ENCODE assay signal across 1 cellular context in the genomic region with DNA sequence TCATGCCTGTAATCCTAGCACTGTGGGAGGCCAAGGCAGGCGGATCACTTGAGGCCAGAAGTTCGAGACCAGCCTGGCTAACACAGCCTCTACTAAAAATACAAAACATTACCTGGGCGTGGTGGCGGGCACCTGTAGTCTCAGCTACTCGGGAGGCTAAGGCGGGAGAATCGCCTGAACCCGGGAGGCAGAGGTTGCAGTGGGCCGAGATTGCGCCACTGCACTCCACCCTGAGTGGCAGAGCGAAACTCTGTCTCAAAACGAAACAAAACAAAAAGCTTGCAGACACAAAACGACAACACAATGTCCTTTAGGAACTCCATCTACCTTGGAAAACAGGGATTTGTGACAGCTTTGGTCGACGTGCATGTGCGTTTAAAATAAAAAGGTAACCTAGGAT.
TF ChIP-seq lines count a peak whose summit lies in the region.

No MANE protein-coding gene starts in this region.

TF ChIP-seq in K562, 482 proteins besides CTCF, POLR2A, EP300 and RAD21 (continued from another document):
- TF ChIP-seq, protein P1, sequence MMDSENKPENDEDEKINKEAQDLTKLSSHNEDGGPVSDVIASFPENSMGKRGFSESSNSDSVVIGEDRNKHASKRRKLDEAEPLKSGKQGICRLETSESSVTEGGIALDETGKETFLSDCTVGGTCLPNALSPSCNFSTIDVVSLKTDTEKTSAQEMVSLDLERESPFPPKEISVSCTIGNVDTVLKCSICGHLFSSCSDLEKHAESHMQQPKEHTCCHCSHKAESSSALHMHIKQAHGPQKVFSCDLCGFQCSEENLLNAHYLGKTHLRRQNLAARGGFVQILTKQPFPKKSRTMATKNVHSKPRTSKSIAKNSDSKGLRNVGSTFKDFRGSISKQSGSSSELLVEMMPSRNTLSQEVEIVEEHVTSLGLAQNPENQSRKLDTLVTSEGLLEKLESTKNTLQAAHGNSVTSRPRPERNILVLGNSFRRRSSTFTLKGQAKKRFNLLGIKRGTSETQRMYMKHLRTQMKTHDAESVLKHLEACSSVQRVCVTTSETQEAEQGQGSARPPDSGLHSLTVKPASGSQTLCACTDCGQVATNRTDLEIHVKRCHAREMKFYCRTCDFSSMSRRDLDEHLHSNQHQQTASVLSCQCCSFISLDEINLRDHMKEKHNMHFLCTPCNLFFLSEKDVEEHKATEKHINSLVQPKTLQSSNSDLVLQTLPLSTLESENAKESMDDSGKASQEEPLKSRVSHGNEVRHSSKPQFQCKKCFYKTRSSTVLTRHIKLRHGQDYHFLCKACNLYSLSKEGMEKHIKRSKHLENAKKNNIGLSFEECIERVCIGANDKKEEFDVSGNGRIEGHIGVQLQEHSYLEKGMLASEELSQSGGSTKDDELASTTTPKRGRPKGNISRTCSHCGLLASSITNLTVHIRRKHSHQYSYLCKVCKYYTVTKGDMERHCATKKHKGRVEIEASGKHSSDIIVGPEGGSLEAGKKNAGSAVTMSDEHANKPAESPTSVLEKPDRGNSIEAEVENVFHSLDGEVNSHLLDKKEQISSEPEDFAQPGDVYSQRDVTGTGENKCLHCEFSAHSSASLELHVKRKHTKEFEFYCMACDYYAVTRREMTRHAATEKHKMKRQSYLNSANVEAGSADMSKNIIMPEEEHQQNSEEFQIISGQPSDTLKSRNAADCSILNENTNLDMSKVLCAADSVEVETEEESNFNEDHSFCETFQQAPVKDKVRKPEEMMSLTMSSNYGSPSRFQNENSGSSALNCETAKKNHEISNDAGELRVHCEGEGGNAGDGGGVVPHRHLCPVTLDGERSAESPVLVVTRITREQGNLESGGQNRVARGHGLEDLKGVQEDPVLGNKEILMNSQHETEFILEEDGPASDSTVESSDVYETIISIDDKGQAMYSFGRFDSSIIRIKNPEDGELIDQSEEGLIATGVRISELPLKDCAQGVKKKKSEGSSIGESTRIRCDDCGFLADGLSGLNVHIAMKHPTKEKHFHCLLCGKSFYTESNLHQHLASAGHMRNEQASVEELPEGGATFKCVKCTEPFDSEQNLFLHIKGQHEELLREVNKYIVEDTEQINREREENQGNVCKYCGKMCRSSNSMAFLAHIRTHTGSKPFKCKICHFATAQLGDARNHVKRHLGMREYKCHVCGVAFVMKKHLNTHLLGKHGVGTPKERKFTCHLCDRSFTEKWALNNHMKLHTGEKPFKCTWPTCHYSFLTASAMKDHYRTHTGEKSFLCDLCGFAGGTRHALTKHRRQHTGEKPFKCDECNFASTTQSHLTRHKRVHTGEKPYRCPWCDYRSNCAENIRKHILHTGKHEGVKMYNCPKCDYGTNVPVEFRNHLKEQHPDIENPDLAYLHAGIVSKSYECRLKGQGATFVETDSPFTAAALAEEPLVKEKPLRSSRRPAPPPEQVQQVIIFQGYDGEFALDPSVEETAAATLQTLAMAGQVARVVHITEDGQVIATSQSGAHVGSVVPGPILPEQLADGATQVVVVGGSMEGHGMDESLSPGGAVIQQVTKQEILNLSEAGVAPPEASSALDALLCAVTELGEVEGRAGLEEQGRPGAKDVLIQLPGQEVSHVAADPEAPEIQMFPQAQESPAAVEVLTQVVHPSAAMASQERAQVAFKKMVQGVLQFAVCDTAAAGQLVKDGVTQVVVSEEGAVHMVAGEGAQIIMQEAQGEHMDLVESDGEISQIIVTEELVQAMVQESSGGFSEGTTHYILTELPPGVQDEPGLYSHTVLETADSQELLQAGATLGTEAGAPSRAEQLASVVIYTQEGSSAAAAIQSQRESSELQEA (IDR thresholded peaks at IDR 0.05; ENCODE audit: low read depth): 0 out of 2 replicates have a peak, but pooled peaks have one; percentile 31
- TF ChIP-seq, protein P2, sequence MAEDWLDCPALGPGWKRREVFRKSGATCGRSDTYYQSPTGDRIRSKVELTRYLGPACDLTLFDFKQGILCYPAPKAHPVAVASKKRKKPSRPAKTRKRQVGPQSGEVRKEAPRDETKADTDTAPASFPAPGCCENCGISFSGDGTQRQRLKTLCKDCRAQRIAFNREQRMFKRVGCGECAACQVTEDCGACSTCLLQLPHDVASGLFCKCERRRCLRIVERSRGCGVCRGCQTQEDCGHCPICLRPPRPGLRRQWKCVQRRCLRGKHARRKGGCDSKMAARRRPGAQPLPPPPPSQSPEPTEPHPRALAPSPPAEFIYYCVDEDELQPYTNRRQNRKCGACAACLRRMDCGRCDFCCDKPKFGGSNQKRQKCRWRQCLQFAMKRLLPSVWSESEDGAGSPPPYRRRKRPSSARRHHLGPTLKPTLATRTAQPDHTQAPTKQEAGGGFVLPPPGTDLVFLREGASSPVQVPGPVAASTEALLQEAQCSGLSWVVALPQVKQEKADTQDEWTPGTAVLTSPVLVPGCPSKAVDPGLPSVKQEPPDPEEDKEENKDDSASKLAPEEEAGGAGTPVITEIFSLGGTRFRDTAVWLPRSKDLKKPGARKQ (CRISPR knock-in tag; IDR thresholded peaks at IDR 0.05): 0 out of 2 replicates have a peak, but pooled peaks have one; percentile 9
- TF ChIP-seq CEBPB (tag; IDR thresholded peaks at IDR 0.05): peak; percentile 78
